ENCODE assay signal across 27 cellular contexts in genomic region chr1:112440574-112440973, GRCh38.
"Had no signal": no experiment of that assay in that cellular context is flagged by ENCODE, and none has a peak within 500 bp of the region (broad histone marks: within the 10 kb centered on the region; RNA-seq: fewer than 3 reads in every experiment).

No MANE protein-coding gene starts in this region.

- H3K36me3 ChIP-seq: adrenal gland had no signal

- ATAC-seq: activated CD4-positive, CD25-positive, alpha-beta regulatory T cell treated with anti-CD3 and anti-CD28 coated beads, Interleukin-2, amount 50 U/mL, for 24 hours; activated CD8-positive, alpha-beta memory T cell treated with anti-CD3 and anti-CD28 coated beads, Interleukin-2, amount 10 ng/mL, durations not matched to agents 7 days and 5 days; activated CD8-positive, alpha-beta T cell treated with anti-CD3 and anti-CD28 coated beads, Interleukin-2, amount 10 ng/mL, durations not matched to agents 7 days and 5 days; activated naive CD8-positive, alpha-beta T cell treated with anti-CD3 and anti-CD28 coated beads, Interleukin-2, amount 50 U/mL, for 24 hours; body of pancreas; T-helper 17 cell had no signal

- H3K4me3 ChIP-seq: adrenal gland, body of pancreas, esophagus squamous epithelium had no signal

- H3K27ac ChIP-seq: body of pancreas, WERI-Rb-1 had no signal

- H3K27me3 ChIP-seq: adrenal gland, body of pancreas, esophagus squamous epithelium had no signal

- DNase-seq: activated B cell treated with CpG ODN at 0.5 μM for 24 hours; activated CD4-positive, alpha-beta memory T cell treated with anti-CD3 and anti-CD28 coated beads for 36 hours; activated CD4-positive, alpha-beta T cell treated with anti-CD3 and anti-CD28 coated beads for 48 hours; activated CD8-positive, alpha-beta memory T cell treated with anti-CD3 and anti-CD28 coated beads, Interleukin-2, amount 10 ng/mL, durations not matched to agents 7 days and 5 days; activated CD8-positive, alpha-beta memory T cell treated with anti-CD3 and anti-CD28 coated beads, Interleukin-2, amount 50 U/mL, for 4 hours; activated CD8-positive, alpha-beta T cell treated with anti-CD3 and anti-CD28 coated beads, Interleukin-2, amount 10 ng/mL, durations not matched to agents 7 days and 5 days; activated effector memory CD4-positive, alpha-beta T cell treated with anti-CD3 and anti-CD28 coated beads, Interleukin-2, amount 50 U/mL, for 16 hours; activated naive CD4-positive, alpha-beta T cell treated with anti-CD3 and anti-CD28 coated beads for 36 hours; activated naive CD8-positive, alpha-beta T cell treated with anti-CD3 and anti-CD28 coated beads for 36 hours; activated naive CD8-positive, alpha-beta T cell treated with anti-CD3 and anti-CD28 coated beads, Interleukin-2, amount 50 U/mL, for 24 hours; activated T-cell treated with anti-CD3 and anti-CD28 coated beads, Interleukin-2, amount 50 U/mL, for 1 hour; activated T-cell treated with anti-CD3 and anti-CD28 coated beads, Interleukin-2, amount 50 U/mL, for 48 hours; adrenal gland; amygdala; aorta; body of pancreas; caudate nucleus; cortex of kidney; effector CD8-positive, alpha-beta T cell; erythroblast; esophagus squamous epithelium; foreskin melanocyte; T-helper 1 cell; T-helper 17 cell; T1000; WERI-Rb-1 had no signal

- H3K9me3 ChIP-seq: adrenal gland, body of pancreas had no signal
